8 cellular contexts compared by ENCODE assay signal in genomic region chr4:78776031-78776728, GRCh38. TPM values are rescaled to one million over a fixed set of nuclear protein-coding genes. Genes with fewer than 3 reads are reported as not detected.
A peak's percentile ranks its signal among the peaks of the same experiment; 100 is the strongest.
DNase-seq lines count a peak whose midpoint lies in the region; ATAC-seq and TF ChIP-seq lines count a peak whose summit lies in the region.

BMP2K (plus strand) TSS chr4:78776350; CDS start chr4:78776544, 194 bp downstream.

- H3K27me3 ChIP-seq in mammary epithelial cell (ENCODE audit: insufficient read depth, low read length) (no peaks in the 10 kb centered on the region), spleen (replicated peaks in 1 of 7) (no peaks in the 10 kb centered on the region)

- DNase-seq in NCI-H2081 (lab: John Stamatoyannopoulos, UW) (peak; percentile 71 to 72), NCI-H2081 treated with DMSO at 0.1 percent for 48 hours (lab: John Stamatoyannopoulos, UW) (no peak), NCI-H1105 (lab: John Stamatoyannopoulos, UW) (peak; percentile 22), mammary epithelial cell (peak; percentile 68), iPS-NIHi7 (ENCODE audit: extremely low spot score) (peak; percentile 89), spleen (peak; percentile 97)

- H3K36me3 ChIP-seq in mammary epithelial cell (ENCODE audit: insufficient read depth, low read length) (no peaks in the 10 kb centered on the region), spleen (no peaks in the 10 kb centered on the region)

- TF ChIP-seq POLR2A in spleen (IDR thresholded peaks at IDR 0.05), result peak in 1 of 3 donors; percentile 76

- CTCF ChIA-PET in mammary epithelial cell (lab: Charles Lee; ENCODE audit: low non-redundant PET), result interaction anchor here (0.6 kb wide), 1 partner anchor 87 kb away, joined by 3 read pairs; no protein-coding TSS in a partner anchor

- H3K27ac ChIP-seq in VCaP (peak within 1 kb of the TSS; percentile 92), mammary epithelial cell (ENCODE audit: insufficient read depth, low read depth, low read length) (peak within 1 kb of the TSS; percentile 90), spleen (peak within 1 kb of the TSS; percentile 94 to 99 (median 99))

- BruUV-seq in mammary epithelial cell (replicated peaks; lab: Mats Ljungman, UMichigan), result no TSS peak

- ATAC-seq in HG02571 (IDR thresholded peaks at IDR 0.05; ENCODE audit: unreplicated experiment), result peak; percentile 74

- H3K79me2 ChIP-seq in mammary epithelial cell (ENCODE audit: insufficient read depth, low read length), result peaks cover 48% of the 10 kb centered on the region

- peak; percentile 39; the same call in 1 of the 2 replicates for TF ChIP-seq CTCF in VCaP (conservative IDR thresholded peaks at IDR 0.05)
- no peak for TF ChIP-seq CTCF in mammary epithelial cell (conservative IDR thresholded peaks at IDR 0.05 in 1 of 2, IDR thresholded peaks at IDR 0.05 in 1 of 2; ENCODE audit: extremely low read depth in 1 of 2, insufficient read depth in 1 of 2, low read depth in 1 of 2, low read length in 2 of 2)
- TF ChIP-seq CTCF in spleen (IDR thresholded peaks at IDR 0.05 in 8 of 11, conservative IDR thresholded peaks at IDR 0.05 in 3 of 11), result peak in 5 of 11 experiments; percentile 6 to 38 (median 22)

- no peaks in the 10 kb centered on the region for H4K20me1 ChIP-seq in mammary epithelial cell (ENCODE audit: insufficient read depth, low read length)

- H3K4me2 ChIP-seq in mammary epithelial cell (ENCODE audit: insufficient read depth, low read depth, low read length), result peak within 1 kb of the TSS; percentile 95

- peaks cover 8% of the 10 kb centered on the region for H3K4me1 ChIP-seq in mammary epithelial cell (ENCODE audit: insufficient read depth, low read length)
- peaks cover 3 to 61% (median 51%) of the 10 kb centered on the region in 6 donors for H3K4me1 ChIP-seq in spleen

- H3K9ac ChIP-seq in mammary epithelial cell (ENCODE audit: insufficient read depth, low read length), result peak within 1 kb of the TSS; percentile 96

- no peaks in the 10 kb centered on the region for H3K9me3 ChIP-seq in mammary epithelial cell (replicated peaks; ENCODE audit: insufficient read depth, low read length)
- no peaks in the 10 kb centered on the region for H3K9me3 ChIP-seq in spleen

- H3K4me3 ChIP-seq in mammary epithelial cell (replicated peaks in 1 of 3; ENCODE audit: insufficient read depth in 1 of 3, low read depth in 2 of 3, low read length in 3 of 3) (peak within 1 kb of the TSS; percentile 77 to 91 (median 89)), spleen (peak within 1 kb of the TSS; percentile 61 to 87 (median 71))

- H2AFZ ChIP-seq in mammary epithelial cell (ENCODE audit: low read depth, low read length), result peak within 1 kb of the TSS; percentile 99

- intact Hi-C loops in mammary epithelial cell (cut with micrococcal nuclease), result loop anchor here (1.0 to 2.0 kb wide), 3 partner anchors 89 to 161 kb away; no protein-coding TSS in a partner anchor
- intact Hi-C loops in spleen (cut with DNase I; ENCODE audit: low total_unique reads), result loop anchor here (10.0 kb wide), 1 partner anchor 121 kb away; no protein-coding TSS in a partner anchor

- dilution Hi-C loops in mammary epithelial cell (cut with HindIII; ENCODE audit: low sequenced_read_pairs), result no loop called here

- WGBS in mammary epithelial cell (ENCODE audit: low coverage, missing lambda C conversion rate), result no CpG with 5 or more reads among the region's 100 CpGs
- 0 to 1% (median 0%) methylated on average over 27 to 100 of the region's 100 CpGs for WGBS in spleen, 5 donors

- in situ Hi-C loops in mammary epithelial cell (cut with MboI; ENCODE audit: low sequenced_read_pairs in 2 of 2), result loop anchor here in 1 of 2 donors (10.0 kb wide), 1 partner anchor 151 kb away; no protein-coding TSS in a partner anchor

RNA-seq across cellular contexts. Expression of gene BMP2K, which starts in this region (rescaled TPM):
- total RNA-seq in mammary epithelial cell (10 to 100 TPM; 38.0 to 65.3 TPM), spleen (100 to 1,000 TPM in 5 of 7 donors, 10 to 100 TPM in 2; 79.3 to 154 (median 102) TPM)
- polyA plus RNA-seq in mammary epithelial cell (22.2 TPM), spleen (10 to 100 TPM; 27.4 to 40.4 (median 28.4) TPM)
- polyA minus RNA-seq in mammary epithelial cell, result 26.8 TPM
